ENCODE assay signal across 21 cellular contexts in the genomic region with DNA sequence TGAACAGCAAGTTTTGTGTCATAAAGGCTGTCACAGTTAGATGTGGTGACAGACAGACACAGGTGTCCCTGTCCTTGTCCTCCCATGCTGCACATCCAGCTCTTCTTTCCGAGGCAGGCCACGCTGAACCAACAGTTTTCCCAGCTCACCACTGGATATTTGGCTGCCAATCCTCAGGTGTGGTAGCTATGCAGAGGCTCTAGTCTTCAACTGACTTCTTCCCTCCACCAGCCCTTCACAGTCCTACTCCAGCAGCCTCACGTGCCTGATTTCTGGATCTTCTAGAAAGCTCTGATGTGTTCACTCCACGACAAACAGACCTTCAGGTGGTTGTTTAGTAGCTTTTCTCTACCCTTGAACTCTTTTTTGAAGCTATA.
"Had no signal": no experiment of that assay in that cellular context is flagged by ENCODE, and none has a peak within 500 bp of the region (broad histone marks: within the 10 kb centered on the region; RNA-seq: fewer than 3 reads in every experiment).

No MANE protein-coding gene starts in this region.

- DNase-seq: activated CD8-positive, alpha-beta memory T cell treated with anti-CD3 and anti-CD28 coated beads for 24 hours; activated naive CD4-positive, alpha-beta T cell treated with Interleukin-2 at 50 U/mL for 16 hours; dermis blood vessel endothelial cell; heart left ventricle; left cardiac atrium; natural killer cell; nucleus accumbens; small intestine; stimulated activated CD4-positive, alpha-beta T cell treated with anti-CD3 and anti-CD28 coated beads, Interleukin-4, amount 100 ng/mL, for 4 hours; stimulated activated CD8-positive, alpha-beta memory T cell treated with anti-CD3 and anti-CD28 coated beads, Interleukin-4, amount 100 ng/mL, for 48 hours; stimulated activated naive CD4-positive, alpha-beta T cell treated with Interleukin-2 at 50 U/mL for 16 hours; substantia nigra; T-helper 1 cell; T1000; WERI-Rb-1 had no signal

- H3K27ac Mint-ChIP-seq: natural killer cell had no signal

- H3K4me3 ChIP-seq: ascending aorta, breast epithelium, heart left ventricle, lung, right atrium auricular region, tibial nerve had no signal

- H3K36me3 ChIP-seq: ascending aorta, breast epithelium, heart left ventricle, right atrium auricular region, tibial nerve, WERI-Rb-1 had no signal

- H3K4me1 ChIP-seq: ascending aorta, breast epithelium, heart left ventricle, right atrium auricular region, tibial nerve had no signal

- H3K36me3 Mint-ChIP-seq: natural killer cell had no signal

- H3K27me3 ChIP-seq: ascending aorta, breast epithelium, heart left ventricle, right atrium auricular region, tibial nerve had no signal

- ATAC-seq: heart left ventricle, left cardiac atrium, natural killer cell had no signal

- H3K4me1 Mint-ChIP-seq: natural killer cell had no signal

- H3K27ac ChIP-seq: ascending aorta, breast epithelium, epithelial cell of prostate, heart left ventricle, right atrium auricular region, tibial nerve, WERI-Rb-1 had no signal

- H3K4me3 Mint-ChIP-seq: natural killer cell had no signal
